27 cellular contexts compared by ENCODE assay signal in the genomic region with DNA sequence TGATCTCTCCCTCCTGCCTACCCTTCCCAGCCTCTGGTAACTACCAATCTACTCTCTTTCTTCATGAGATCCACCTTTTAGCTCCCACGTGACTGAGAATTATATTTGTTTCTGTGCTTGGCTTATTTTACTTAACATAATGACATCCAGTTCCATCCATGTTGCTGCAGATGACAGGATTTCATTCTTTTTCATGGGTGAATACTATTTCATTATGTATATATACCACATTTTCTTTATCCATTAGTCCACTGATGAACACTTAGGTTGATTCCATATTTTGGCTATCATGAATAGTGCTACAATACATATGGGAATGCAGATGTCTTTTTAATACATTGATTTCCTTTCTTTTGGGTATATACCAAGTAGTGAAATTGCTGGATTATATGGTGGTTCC. TPM values are rescaled to one million over a fixed set of nuclear protein-coding genes. Genes with fewer than 3 reads are reported as not detected.
"Had no signal": no experiment of that assay in that cellular context is flagged by ENCODE, and none has a peak within 500 bp of the region (broad histone marks: within the 10 kb centered on the region; RNA-seq: fewer than 3 reads in every experiment).

No MANE protein-coding gene starts in this region.

- H2AFZ ChIP-seq: hepatocyte had no signal

- DNase-seq: islet precursor cell; left ventricle myocardium inferior; midbrain; mucosa of descending colon; naive thymus-derived CD4-positive, alpha-beta T cell; ovary; right lobe of liver; stimulated activated CD4-positive, alpha-beta T cell treated with anti-CD3 and anti-CD28 coated beads, Interleukin-12 subunit alpha, Interleukin-12 subunit beta, amount 100 ng/mL, for 4 hours; stimulated activated CD4-positive, alpha-beta T cell treated with anti-CD3 and anti-CD28 coated beads, Interleukin-15, amount 100 ng/mL, for 24 hours; stimulated activated CD4-positive, alpha-beta T cell treated with anti-CD3 and anti-CD28 coated beads, Interleukin-2, amount 100 ng/mL, for 24 hours; stimulated activated CD4-positive, alpha-beta T cell treated with anti-CD3 and anti-CD28 coated beads, Interleukin-4, amount 100 ng/mL, for 1 hour; stimulated activated naive CD4-positive, alpha-beta T cell; uterus had no signal

- H3K27me3 ChIP-seq: hepatocyte, ovary, right atrium auricular region, right lobe of liver, suprapubic skin, tibial nerve, uterus had no signal

- H3K9me3 ChIP-seq: ovary, right lobe of liver, suprapubic skin, thoracic aorta, uterus had no signal

- H3K4me1 ChIP-seq: left ventricle myocardium inferior, right atrium auricular region, right lobe of liver, suprapubic skin, tibial nerve, uterus had no signal

- H3K36me3 ChIP-seq: left ventricle myocardium inferior, ovary, right atrium auricular region, right lobe of liver, suprapubic skin, thoracic aorta, tibial nerve, uterus had no signal

- H3K27ac ChIP-seq: hepatocyte, left ventricle myocardium inferior, ovary, right atrium auricular region, right lobe of liver, skin epidermis, suprapubic skin, thoracic aorta, tibial nerve, uterus had no signal

- H3K4me3 Mint-ChIP-seq: memory B cell; naive thymus-derived CD4-positive, alpha-beta T cell; natural killer cell treated with Interleukin-12 subunit alpha and Interleukin-12 subunit beta and Interleukin-15 and Interleukin-18, amount 100 ng/mL, for 72 hours; stimulated activated effector memory CD8-positive, alpha-beta T cell treated with anti-CD3 and anti-CD28 coated beads, Interleukin-12 subunit alpha, Interleukin-12 subunit beta, amount 100 ng/mL, for 72 hours; stimulated activated naive CD8-positive, alpha-beta T cell treated with anti-CD3 and anti-CD28 coated beads, Interleukin-15, Interleukin-2, amounts not matched to agents 100 ng/mL and 50 ng/mL, for 24 hours; type B pancreatic cell had no signal

- H3K27ac Mint-ChIP-seq: memory B cell; naive thymus-derived CD4-positive, alpha-beta T cell; natural killer cell treated with Interleukin-12 subunit alpha and Interleukin-12 subunit beta and Interleukin-15 and Interleukin-18, amount 100 ng/mL, for 72 hours; progenitor cell of endocrine pancreas; stimulated activated effector memory CD8-positive, alpha-beta T cell treated with anti-CD3 and anti-CD28 coated beads, Interleukin-12 subunit alpha, Interleukin-12 subunit beta, amount 100 ng/mL, for 72 hours; stimulated activated naive CD8-positive, alpha-beta T cell treated with anti-CD3 and anti-CD28 coated beads, Interleukin-15, Interleukin-2, amounts not matched to agents 100 ng/mL and 50 ng/mL, for 24 hours; type B pancreatic cell had no signal

- H3K4me2 ChIP-seq: hepatocyte had no signal

- H3K36me3 Mint-ChIP-seq: naive thymus-derived CD4-positive, alpha-beta T cell; stimulated activated effector memory CD8-positive, alpha-beta T cell treated with anti-CD3 and anti-CD28 coated beads, Interleukin-12 subunit alpha, Interleukin-12 subunit beta, amount 100 ng/mL, for 72 hours; type B pancreatic cell had no signal

- H3K4me1 Mint-ChIP-seq: memory B cell; stimulated activated effector memory CD8-positive, alpha-beta T cell treated with anti-CD3 and anti-CD28 coated beads, Interleukin-12 subunit alpha, Interleukin-12 subunit beta, amount 100 ng/mL, for 72 hours had no signal

- H3K27me3 Mint-ChIP-seq: type B pancreatic cell had no signal

- H3K4me3 ChIP-seq: hepatocyte, left ventricle myocardium inferior, lung, mucosa of descending colon, ovary, right atrium auricular region, right lobe of liver, skin epidermis, suprapubic skin, thoracic aorta, tibial nerve, uterus had no signal

- H3K79me2 ChIP-seq: hepatocyte had no signal

RNA-seq across cellular contexts. Expression of gene ZNF366, which starts 35.5 kb away (rescaled TPM):
- total RNA-seq: natural killer cell treated with Interleukin-12 subunit alpha and Interleukin-12 subunit beta and Interleukin-15 and Interleukin-18, amount 100 ng/mL, for 72 hours; progenitor cell of endocrine pancreas had no signal
- polyA plus RNA-seq: hepatocyte; naive thymus-derived CD4-positive, alpha-beta T cell; neural cell had no signal
